Comparison of ENCODE assay signal across 9 cellular contexts in the genomic region with DNA sequence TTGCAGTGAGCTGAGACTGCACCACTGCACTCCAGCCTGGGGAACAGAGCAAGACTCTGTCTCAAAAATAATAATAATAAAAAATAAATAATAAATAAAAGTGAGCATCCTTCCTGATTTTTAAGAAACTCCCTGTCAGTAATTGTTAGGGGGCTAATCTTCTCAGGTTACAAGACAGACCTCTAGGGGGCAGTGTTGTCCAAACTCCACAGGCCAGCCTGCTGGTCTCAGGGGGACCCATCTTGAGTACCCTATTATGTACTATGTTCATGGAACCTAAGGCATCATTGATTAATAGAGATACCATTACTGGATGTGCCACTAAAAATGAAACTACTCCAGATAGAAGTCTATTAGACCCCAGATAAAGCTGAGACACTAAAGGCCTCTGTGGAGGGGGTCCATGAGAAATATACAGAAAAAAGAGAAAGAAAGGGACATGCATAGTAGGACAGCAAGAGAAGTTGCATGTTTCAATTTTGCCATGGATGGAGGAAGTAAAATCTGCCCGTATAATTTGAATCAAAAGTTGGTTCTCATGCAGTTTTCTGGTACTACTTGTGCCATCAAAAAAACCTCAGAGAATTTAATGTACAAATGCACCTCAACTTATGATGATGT.
A peak's percentile ranks its signal among the peaks of the same experiment; 100 is the strongest.
DNase-seq lines count a peak whose midpoint lies in the region; ATAC-seq, FAIRE-seq and TF ChIP-seq lines count a peak whose summit lies in the region.
"Had no signal": no experiment of that assay in that cellular context is flagged by ENCODE, and none has a peak within 500 bp of the region (broad histone marks: within the 10 kb centered on the region; RNA-seq: fewer than 3 reads in every experiment).

No MANE protein-coding gene starts in this region.

- H3K27ac Mint-ChIP-seq in WTC11 = no peak overlapping the region

- H3K4me3 ChIP-seq in retinal pigment epithelial cell (ENCODE audit: low read length) = no peak overlapping the region
- no peak overlapping the region for H3K4me3 ChIP-seq in MG63
- H3K4me3 ChIP-seq: SJSA1 had no signal

- CTCF ChIA-PET in WTC11 (lab: Charles Lee) = interaction anchor here (1.1 to 2.0 kb wide), 4 partner anchors 35 to 90 kb away, joined by 4 to 14 read pairs (median 6); a partner anchor contains a TSS

- H3K36me3 Mint-ChIP-seq in WTC11 = peaks cover 26% of the 10 kb centered on the region

- no peaks in the 10 kb centered on the region for H3K36me3 ChIP-seq in MG63
- H3K36me3 ChIP-seq: SJSA1 had no signal

- ATAC-seq in WTC11 (no peak; the same call in 1 of the 2 replicates), GM21423 (IDR thresholded peaks at IDR 0.05; ENCODE audit: unreplicated experiment) (no peak), HG02571 (IDR thresholded peaks at IDR 0.05; ENCODE audit: unreplicated experiment) (no peak)

- H3K4me3 Mint-ChIP-seq in WTC11 = no peak overlapping the region

- TF ChIP-seq CTCF in WTC11 (IDR thresholded peaks at IDR 0.05) (peak; percentile 66), retinal pigment epithelial cell (conservative IDR thresholded peaks at IDR 0.05; ENCODE audit: low read depth, low read length) (peak; percentile 49)

- H3K4me1 Mint-ChIP-seq in WTC11 = peaks cover 38% of the 10 kb centered on the region

- FAIRE-seq in GM19239 (lab: Jason Lieb, UNC) = peak; percentile 76

- peaks cover 4% of the 10 kb centered on the region; the same call in 1 of the 2 replicates for H3K27me3 Mint-ChIP-seq in WTC11 (ENCODE audit: low read depth)

- DNase-seq in GM19239 (ENCODE audit: insufficient read length, low spot score) = no peak
- DNase-seq in WTC11 (ENCODE audit: low spot score) = peak; percentile 34
- peak; percentile 52 for DNase-seq in effector CD8-positive, alpha-beta T cell (lab: John Stamatoyannopoulos, UW)
- no peak for DNase-seq in retinal pigment epithelial cell (ENCODE audit: low read depth)
- DNase-seq in MG63 = no peak
- DNase-seq in NCI-H1105 treated with DMSO at 0.1 percent for 48 hours (lab: John Stamatoyannopoulos, UW) = no peak

- H3K9me3 ChIP-seq in MG63 = peaks cover 3% of the 10 kb centered on the region
- H3K9me3 ChIP-seq: SJSA1 had no signal

- H3K9me3 Mint-ChIP-seq in WTC11 = peaks cover 47% of the 10 kb centered on the region

- H3K27me3 ChIP-seq in MG63 = no peaks in the 10 kb centered on the region
- H3K27me3 ChIP-seq: SJSA1 had no signal

- POLR2A ChIA-PET in WTC11 (lab: Charles Lee) = interaction anchor here (1.8 kb wide), 1 partner anchor 85 kb away, joined by 5 read pairs; a partner anchor contains a TSS

TF ChIP-seq in WTC11, 78 proteins besides CTCF, POLR2A, EP300 and RAD21:
- TF ChIP-seq ZNF396 (CRISPR knock-in tag; IDR thresholded peaks at IDR 0.05; ENCODE audit: borderline replicate concordance) (no peak), SP1 (CRISPR knock-in tag; conservative IDR thresholded peaks at IDR 0.05) (no peak), CBFB (CRISPR knock-in tag; IDR thresholded peaks at IDR 0.05; ENCODE audit: low read depth) (no peak), NFYB (CRISPR knock-in tag; conservative IDR thresholded peaks at IDR 0.05; ENCODE audit: low read depth) (no peak), ZNF671 (CRISPR knock-in tag; IDR thresholded peaks at IDR 0.05) (no peak)
- TF ChIP-seq, protein P1, sequence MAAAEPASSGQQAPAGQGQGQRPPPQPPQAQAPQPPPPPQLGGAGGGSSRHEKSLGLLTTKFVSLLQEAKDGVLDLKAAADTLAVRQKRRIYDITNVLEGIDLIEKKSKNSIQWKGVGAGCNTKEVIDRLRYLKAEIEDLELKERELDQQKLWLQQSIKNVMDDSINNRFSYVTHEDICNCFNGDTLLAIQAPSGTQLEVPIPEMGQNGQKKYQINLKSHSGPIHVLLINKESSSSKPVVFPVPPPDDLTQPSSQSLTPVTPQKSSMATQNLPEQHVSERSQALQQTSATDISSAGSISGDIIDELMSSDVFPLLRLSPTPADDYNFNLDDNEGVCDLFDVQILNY (CRISPR knock-in tag; IDR thresholded peaks at IDR 0.05) = no peak
- TF ChIP-seq, protein P2, sequence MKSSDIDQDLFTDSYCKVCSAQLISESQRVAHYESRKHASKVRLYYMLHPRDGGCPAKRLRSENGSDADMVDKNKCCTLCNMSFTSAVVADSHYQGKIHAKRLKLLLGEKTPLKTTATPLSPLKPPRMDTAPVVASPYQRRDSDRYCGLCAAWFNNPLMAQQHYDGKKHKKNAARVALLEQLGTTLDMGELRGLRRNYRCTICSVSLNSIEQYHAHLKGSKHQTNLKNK (CRISPR knock-in tag; IDR thresholded peaks at IDR 0.05) = no peak
- TF ChIP-seq, protein P3, sequence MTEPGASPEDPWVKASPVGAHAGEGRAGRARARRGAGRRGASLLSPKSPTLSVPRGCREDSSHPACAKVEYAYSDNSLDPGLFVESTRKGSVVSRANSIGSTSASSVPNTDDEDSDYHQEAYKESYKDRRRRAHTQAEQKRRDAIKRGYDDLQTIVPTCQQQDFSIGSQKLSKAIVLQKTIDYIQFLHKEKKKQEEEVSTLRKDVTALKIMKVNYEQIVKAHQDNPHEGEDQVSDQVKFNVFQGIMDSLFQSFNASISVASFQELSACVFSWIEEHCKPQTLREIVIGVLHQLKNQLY (CRISPR knock-in tag; IDR thresholded peaks at IDR 0.05) = no peak
- TF ChIP-seq, protein P4, sequence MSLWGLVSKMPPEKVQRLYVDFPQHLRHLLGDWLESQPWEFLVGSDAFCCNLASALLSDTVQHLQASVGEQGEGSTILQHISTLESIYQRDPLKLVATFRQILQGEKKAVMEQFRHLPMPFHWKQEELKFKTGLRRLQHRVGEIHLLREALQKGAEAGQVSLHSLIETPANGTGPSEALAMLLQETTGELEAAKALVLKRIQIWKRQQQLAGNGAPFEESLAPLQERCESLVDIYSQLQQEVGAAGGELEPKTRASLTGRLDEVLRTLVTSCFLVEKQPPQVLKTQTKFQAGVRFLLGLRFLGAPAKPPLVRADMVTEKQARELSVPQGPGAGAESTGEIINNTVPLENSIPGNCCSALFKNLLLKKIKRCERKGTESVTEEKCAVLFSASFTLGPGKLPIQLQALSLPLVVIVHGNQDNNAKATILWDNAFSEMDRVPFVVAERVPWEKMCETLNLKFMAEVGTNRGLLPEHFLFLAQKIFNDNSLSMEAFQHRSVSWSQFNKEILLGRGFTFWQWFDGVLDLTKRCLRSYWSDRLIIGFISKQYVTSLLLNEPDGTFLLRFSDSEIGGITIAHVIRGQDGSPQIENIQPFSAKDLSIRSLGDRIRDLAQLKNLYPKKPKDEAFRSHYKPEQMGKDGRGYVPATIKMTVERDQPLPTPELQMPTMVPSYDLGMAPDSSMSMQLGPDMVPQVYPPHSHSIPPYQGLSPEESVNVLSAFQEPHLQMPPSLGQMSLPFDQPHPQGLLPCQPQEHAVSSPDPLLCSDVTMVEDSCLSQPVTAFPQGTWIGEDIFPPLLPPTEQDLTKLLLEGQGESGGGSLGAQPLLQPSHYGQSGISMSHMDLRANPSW (CRISPR knock-in tag; conservative IDR thresholded peaks at IDR 0.05; ENCODE audit: low read depth) = no peak

Comparison
In these comparisons a context has a peak if more than half of its experiments do, and no peak if none do; other contexts are left out.
1. DNase-seq: peak in WTC11 (single experiment) and effector CD8-positive, alpha-beta T cell (single experiment); none in GM19239 (single experiment), retinal pigment epithelial cell (single experiment), MG63 (single experiment) and NCI-H1105 treated with DMSO at 0.1 percent for 48 hours (single experiment).